ENCODE assay signal across 17 cellular contexts in genomic region chr10:10438335-10439123, GRCh38.
DNase-seq lines count a peak whose midpoint lies in the region; ATAC-seq and TF ChIP-seq lines count a peak whose summit lies in the region.
"Had no signal": no experiment of that assay in that cellular context is flagged by ENCODE, and none has a peak within 500 bp of the region (broad histone marks: within the 10 kb centered on the region; RNA-seq: fewer than 3 reads in every experiment).

No MANE protein-coding gene starts in this region.

- H3K36me3 ChIP-seq in gastrocnemius medialis = no peaks in the 10 kb centered on the region
- H3K36me3 ChIP-seq: SJSA1 had no signal

- no peaks in the 10 kb centered on the region for H3K4me1 ChIP-seq in gastrocnemius medialis
- H3K4me1 ChIP-seq: A549, SJSA1 had no signal

- ATAC-seq in gastrocnemius medialis = no peak
- ATAC-seq: A549, GM23338, PC-3 had no signal

- TF ChIP-seq CTCF in gastrocnemius medialis (IDR thresholded peaks at IDR 0.05 in 4 of 5, conservative IDR thresholded peaks at IDR 0.05 in 1 of 5) = no peak

- no peaks in the 10 kb centered on the region for H3K9me3 ChIP-seq in gastrocnemius medialis
- H3K9me3 ChIP-seq: SJSA1 had no signal

- no peak overlapping the region for H3K27ac ChIP-seq in gastrocnemius medialis
- H3K27ac ChIP-seq: A549, C4-2B, RWPE1, SJSA1 had no signal

- peak; percentile 35 for DNase-seq in Ammon's horn (ENCODE audit: low spot score)
- peak; percentile 73 to 92 for DNase-seq in NCI-H446 (lab: John Stamatoyannopoulos, UW)
- peak; percentile 78 for DNase-seq in cerebellar cortex (ENCODE audit: low spot score)
- DNase-seq in inferior parietal cortex (ENCODE audit: extremely low spot score) = peak; percentile 47
- DNase-seq in DMS53 (lab: John Stamatoyannopoulos, UW) = no peak
- DNase-seq in gastrocnemius medialis = no peak
- no peak for DNase-seq in NCI-H2081 treated with DMSO at 0.1 percent for 48 hours (lab: John Stamatoyannopoulos, UW)
- DNase-seq: DMS153, EL, NCI-H187, NCI-H748 treated with DMSO at 0.1 percent for 48 hours, PC-3 had no signal

- no peak for TF ChIP-seq POLR2A in gastrocnemius medialis (IDR thresholded peaks at IDR 0.05)

- H3K27me3 ChIP-seq in gastrocnemius medialis = no peaks in the 10 kb centered on the region
- H3K27me3 ChIP-seq: SJSA1 had no signal

- intact Hi-C loops in gastrocnemius medialis (cut with DNase I; ENCODE audit: low total_unique reads) = no loop called here

- H3K4me3 ChIP-seq in gastrocnemius medialis = no peak overlapping the region
- H3K4me3 ChIP-seq: A549, GM23338, SJSA1 had no signal

- in situ Hi-C loops in gastrocnemius medialis (cut with MboI; ENCODE audit: low sequenced_read_pairs in 4 of 4) = no loop called here

Comparison
In these comparisons a context has a peak if more than half of its experiments do, and no peak if none do; other contexts are left out.
1. DNase-seq: peak in Ammon's horn (single experiment), NCI-H446 (2 of 2), cerebellar cortex (single experiment) and inferior parietal cortex (single experiment); none in DMS53 (single experiment), gastrocnemius medialis (0 of 2) and NCI-H2081 treated with DMSO at 0.1 percent for 48 hours (single experiment).